ENCODE assay signal across 9 cellular contexts in genomic region chr9:38371495-38371894, GRCh38. TPM values are rescaled to one million over a fixed set of nuclear protein-coding genes. Genes with fewer than 3 reads are reported as not detected.
DNase-seq lines count a peak whose midpoint lies in the region; ATAC-seq, FAIRE-seq and TF ChIP-seq lines count a peak whose summit lies in the region.
"Had no signal": no experiment of that assay in that cellular context is flagged by ENCODE, and none has a peak within 500 bp of the region (broad histone marks: within the 10 kb centered on the region; RNA-seq: fewer than 3 reads in every experiment).

No MANE protein-coding gene starts in this region.

- H3K9me3 ChIP-seq in K562 (replicated peaks; ENCODE audit: control insufficient read depth, insufficient read depth, low read depth, low read length): no peaks in the 10 kb centered on the region
- H3K9me3 ChIP-seq in osteoblast (ENCODE audit: low read depth, low read length): no peaks in the 10 kb centered on the region
- H3K9me3 ChIP-seq: SJSA1 had no signal

- CTCF ChIA-PET in K562 (lab: Yijun Ruan, JAX; ENCODE audit: low intra/inter-chr PET ratio): interaction anchor here (0.6 to 8.4 kb wide), 6 partner anchors 26 to 848 kb away, joined by 3 to 113 read pairs (median 4); no protein-coding TSS in a partner anchor

- no peaks in the 10 kb centered on the region for H3K4me1 ChIP-seq in K562 (replicated peaks in 1 of 2; ENCODE audit: control insufficient read depth in 2 of 2, insufficient read depth in 2 of 2, low read length in 2 of 2)
- H3K4me1 ChIP-seq in osteoblast (ENCODE audit: insufficient read depth, low read length): no peaks in the 10 kb centered on the region
- H3K4me1 ChIP-seq: SJSA1 had no signal

- H3K4me3 ChIP-seq in K562 (no peak overlapping the region), osteoblast (ENCODE audit: insufficient read depth, low read length) (no peak overlapping the region)
- H3K4me3 ChIP-seq: SJSA1 had no signal

- POLR2A ChIA-PET in K562 (lab: Yijun Ruan, JAX): no interaction called here

- H3K27me3 ChIP-seq in K562 (ENCODE audit: control insufficient read depth in 2 of 2, insufficient read depth in 2 of 2, low read length in 2 of 2): peaks cover 14 to 25% of the 10 kb centered on the region in 2 experiments; a peak in 3 of 5 replicates
- H3K27me3 ChIP-seq in osteoblast (ENCODE audit: insufficient read depth, low read length): peaks cover 41% of the 10 kb centered on the region
- H3K27me3 ChIP-seq: SJSA1 had no signal

- H4K20me1 ChIP-seq in K562 (replicated peaks; ENCODE audit: control insufficient read depth, insufficient read depth, low read length) (0 out of 2 replicates have a peak, but pooled peaks cover 4% of the 10 kb centered on the region), osteoblast (ENCODE audit: insufficient read depth, low read length) (no peaks in the 10 kb centered on the region)

- H3K27ac ChIP-seq in K562 (ENCODE audit: extremely low read depth, low read depth, low read length) (no peak overlapping the region), osteoblast (ENCODE audit: low read depth, low read length) (no peak overlapping the region)
- H3K27ac ChIP-seq: SJSA1 had no signal

- in situ Hi-C loops in K562 (cut with MboI): loop anchor here (25.0 kb wide), 2 partner anchors 634 to 884 kb away; partner anchors contain the start of gene POLR1E

- peak; percentile 98 for TF ChIP-seq RAD21 in K562 (CRISPR knock-in tag; conservative IDR thresholded peaks at IDR 0.05 in 1 of 2, IDR thresholded peaks at IDR 0.05 in 1 of 2)

- H3K79me2 ChIP-seq in K562 (ENCODE audit: control insufficient read depth, insufficient read depth, low read length) (no peaks in the 10 kb centered on the region), osteoblast (ENCODE audit: insufficient read depth, low read length) (no peaks in the 10 kb centered on the region)

- TF ChIP-seq CTCF in K562 (IDR thresholded peaks at IDR 0.05 in 2 of 3, conservative IDR thresholded peaks at IDR 0.05 in 1 of 3; ENCODE audit: insufficient read depth in 2 of 3, low read depth in 1 of 3, low read length in 3 of 3) (peak; percentile 71 to 91 (median 77)), osteoblast (IDR thresholded peaks at IDR 0.05; ENCODE audit: extremely low read depth, low read depth, low read length) (peak; percentile 26)

- no peak overlapping the region for H2AFZ ChIP-seq in K562 (ENCODE audit: low read depth, low read length)
- no peak overlapping the region for H2AFZ ChIP-seq in osteoblast (ENCODE audit: low read length)

- peak; percentile 32 for DNase-seq in ELR (ENCODE audit: low read depth)
- peak; percentile 39 for DNase-seq in NCI-H2029 (lab: John Stamatoyannopoulos, UW)
- DNase-seq in K562 (ENCODE audit: extremely low read depth in 1 of 4, low spot score in 3 of 4): peak; percentile 52 to 70 (median 64)
- no peak for DNase-seq in osteoblast (ENCODE audit: insufficient read length, low spot score, missing footprints)
- DNase-seq in inferior parietal cortex (ENCODE audit: extremely low spot score): no peak
- DNase-seq in EL: no peak

- intact Hi-C loops in K562 (cut with micrococcal nuclease): loop anchor here (1.0 kb wide), 1 partner anchor 29 kb away; no protein-coding TSS in a partner anchor

- TF ChIP-seq EP300 in K562 (IDR thresholded peaks at IDR 0.05; ENCODE audit: low read length): no peak

- H3K9me1 ChIP-seq in K562 (ENCODE audit: control insufficient read depth, insufficient read depth, low read length): no peaks in the 10 kb centered on the region

- 0% methylated on average over 2 of the region's 2 CpGs for WGBS in K562 (ENCODE audit: insufficient coverage, low coverage, missing lambda C conversion rate)

- H3K36me3 ChIP-seq in K562 (ENCODE audit: control insufficient read depth, insufficient read depth, low read length) (no peaks in the 10 kb centered on the region), osteoblast (ENCODE audit: insufficient read depth, low read length) (no peaks in the 10 kb centered on the region)
- H3K36me3 ChIP-seq: SJSA1 had no signal

- peak; percentile 78 for ATAC-seq in GM21423 (IDR thresholded peaks at IDR 0.05; ENCODE audit: unreplicated experiment)
- peak; percentile 96 for ATAC-seq in K562
- no peak for ATAC-seq in HG02763 (IDR thresholded peaks at IDR 0.05; ENCODE audit: unreplicated experiment)

- no peak overlapping the region for H3K9ac ChIP-seq in K562 (ENCODE audit: insufficient read depth in 1 of 2, low read depth in 2 of 2, low read length in 2 of 2)

- TF ChIP-seq POLR2A in K562 (conservative IDR thresholded peaks at IDR 0.05): no peak

- FAIRE-seq in K562 (lab: Jason Lieb, UNC): peak; percentile 87

- H3K4me2 ChIP-seq in K562 (ENCODE audit: insufficient read depth, low read length): no peak overlapping the region
- no peak overlapping the region for H3K4me2 ChIP-seq in osteoblast (ENCODE audit: insufficient read depth, low read length)

- BruUV-seq in K562 (replicated peaks; lab: Mats Ljungman, UMichigan): no TSS peak

TF ChIP-seq in K562, 482 proteins besides CTCF, POLR2A, EP300 and RAD21 (continues in another document):
- TF ChIP-seq, protein P1, sequence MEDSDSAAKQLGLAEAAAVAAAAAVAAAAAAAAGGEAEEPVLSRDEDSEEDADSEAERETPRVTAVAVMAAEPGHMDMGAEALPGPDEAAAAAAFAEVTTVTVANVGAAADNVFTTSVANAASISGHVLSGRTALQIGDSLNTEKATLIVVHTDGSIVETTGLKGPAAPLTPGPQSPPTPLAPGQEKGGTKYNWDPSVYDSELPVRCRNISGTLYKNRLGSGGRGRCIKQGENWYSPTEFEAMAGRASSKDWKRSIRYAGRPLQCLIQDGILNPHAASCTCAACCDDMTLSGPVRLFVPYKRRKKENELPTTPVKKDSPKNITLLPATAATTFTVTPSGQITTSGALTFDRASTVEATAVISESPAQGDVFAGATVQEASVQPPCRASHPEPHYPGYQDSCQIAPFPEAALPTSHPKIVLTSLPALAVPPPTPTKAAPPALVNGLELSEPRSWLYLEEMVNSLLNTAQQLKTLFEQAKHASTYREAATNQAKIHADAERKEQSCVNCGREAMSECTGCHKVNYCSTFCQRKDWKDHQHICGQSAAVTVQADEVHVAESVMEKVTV (CRISPR knock-in tag; IDR thresholded peaks at IDR 0.05): peak; percentile 93
- TF ChIP-seq CHCHD3 (CRISPR knock-in tag; IDR thresholded peaks at IDR 0.05) (no peak), ILK (tag; IDR thresholded peaks at IDR 0.05; ENCODE audit: borderline replicate concordance, low read depth) (no peak), ZFP36 (IDR thresholded peaks at IDR 0.05; ENCODE audit: low read depth, low read length, partially characterized antibody) (peak; percentile 7), E2F1 (CRISPR knock-in tag; IDR thresholded peaks at IDR 0.05) (no peak), CBX1 (IDR thresholded peaks at IDR 0.05; ENCODE audit: low read depth) (no peak), SMC3 (conservative IDR thresholded peaks at IDR 0.05; ENCODE audit: insufficient read depth, low read depth, low read length) (peak; percentile 94), CBFA2T2 (conservative IDR thresholded peaks at IDR 0.05) (no peak)

RNA-seq across cellular contexts. Expression of gene ALDH1B1, which starts 21.0 kb away (rescaled TPM):
- 16.1 and 24.5 TPM in 2 replicates for total RNA-seq in K562 (2011; cell fraction: chromatin; rRNA removed; ENCODE audit: low replicate concordance)
- 19.7 and 24.8 TPM in 2 replicates for total RNA-seq in K562 (2011; cell fraction: nucleolus; rRNA removed)
- total RNA-seq in K562 (2011; cell fraction: nucleoplasm; rRNA removed): 16.6 and 20.7 TPM in 2 replicates
- total RNA-seq in K562 (2014; rRNA removed) (24.1 and 37.6 TPM in 2 replicates), K562 (2014; rRNA removed; fragmentation: Illumina TruSeq; extraction: Trizol) (29.5 and 33.6 TPM in 2 replicates), K562 (2015; rRNA removed; fragmentation: Illumina TruSeq; extraction: Trizol) (39.2 and 41.0 TPM in 2 replicates), K562 (2021) (44.8 and 46.3 TPM in 2 replicates), osteoblast (38.0 and 38.6 TPM in 2 replicates)
- polyA plus RNA-seq in K562 (2011; rRNA removed) (27.4 and 30.8 TPM in 2 replicates), K562 (2014; fragmentation: Illumina TruSeq; extraction: Trizol) (46.5 and 51.6 TPM in 2 replicates), K562 (2014; fragmentation: Nextera tagmentation; extraction: Ambion mirVana) (10 to 100 TPM in 1 of 2 experiments, 1 to 10 TPM in 1; 8.6 to 12.7 TPM), K562 (2014; rRNA removed) (22.4 and 27.7 TPM in 2 replicates)
- polyA plus RNA-seq in K562 (2011; cell fraction: cytosol; rRNA removed): 25.5 and 37.7 TPM in 2 replicates
- 10.3 and 12.1 TPM in 2 replicates for polyA plus RNA-seq in K562 (2011; cell fraction: nucleus; rRNA removed)
- 19.7 and 39.1 TPM in 2 replicates for polyA plus RNA-seq in K562 (2012)
- polyA minus RNA-seq in K562 (2011; rRNA and poly(A)+ RNA removed): 50.6 and 57.9 TPM in 2 replicates
- 47.5 and 49.1 TPM in 2 replicates for polyA minus RNA-seq in K562 (2011; cell fraction: cytosol; rRNA and poly(A)+ RNA removed)
- 10.2 and 12.7 TPM in 2 replicates for polyA minus RNA-seq in K562 (2011; cell fraction: nucleus; rRNA and poly(A)+ RNA removed)

RNA-seq across cellular contexts. Expression of gene IGFBPL1, which starts 52.8 kb away (rescaled TPM):
- not detected in 2 replicates for total RNA-seq in K562 (2011; cell fraction: chromatin; rRNA removed; ENCODE audit: low replicate concordance)
- not detected in 2 replicates for total RNA-seq in K562 (2011; cell fraction: nucleolus; rRNA removed)
- total RNA-seq in K562 (2011; cell fraction: nucleoplasm; rRNA removed): not detected in 2 replicates
- not detected in 2 replicates for total RNA-seq in K562 (2014; rRNA removed)
- total RNA-seq in K562 (2014; rRNA removed; fragmentation: Illumina TruSeq; extraction: Trizol): not detected in 2 replicates
- total RNA-seq in K562 (2015; rRNA removed; fragmentation: Illumina TruSeq; extraction: Trizol): not detected in 2 replicates
- total RNA-seq in K562 (2021): not detected in 2 replicates
- not detected in 2 replicates for polyA plus RNA-seq in K562 (2011; rRNA removed)
- polyA plus RNA-seq in K562 (2011; cell fraction: cytosol; rRNA removed): not detected in 2 replicates
- polyA plus RNA-seq in K562 (2011; cell fraction: nucleus; rRNA removed): not detected in 2 replicates
- not detected in 2 replicates for polyA plus RNA-seq in K562 (2012)
- not detected in 2 replicates for polyA plus RNA-seq in K562 (2014; fragmentation: Illumina TruSeq; extraction: Trizol)
- not detected for polyA plus RNA-seq in K562 (2014; fragmentation: Nextera tagmentation; extraction: Ambion mirVana)
- polyA plus RNA-seq in K562 (2014; rRNA removed): not detected in 2 replicates
- not detected in 2 replicates for polyA minus RNA-seq in K562 (2011; rRNA and poly(A)+ RNA removed)
- not detected in 2 replicates for polyA minus RNA-seq in K562 (2011; cell fraction: cytosol; rRNA and poly(A)+ RNA removed)
- not detected in 2 replicates for polyA minus RNA-seq in K562 (2011; cell fraction: nucleus; rRNA and poly(A)+ RNA removed)
- total RNA-seq in osteoblast: 0.36 TPM in 1 of 2 replicates, not detected in the other

Comparison
In these comparisons a context has a peak if more than half of its experiments do, and no peak if none do; other contexts are left out.
1. DNase-seq: peak in ELR (single experiment), NCI-H2029 (single experiment) and K562 (4 of 4); none in osteoblast (single experiment), inferior parietal cortex (single experiment) and EL (single experiment).